ENCODE assay signal across 1 cellular context in genomic region chr1:166489670-166490436, GRCh38.
TF ChIP-seq lines count a peak whose summit lies in the region.

No MANE protein-coding gene starts in this region.

TF ChIP-seq in GM12878, 131 proteins besides CTCF, POLR2A, EP300 and RAD21 (continued from another document):
- TF ChIP-seq ETV6 (conservative IDR thresholded peaks at IDR 0.05 in 1 of 2, IDR thresholded peaks at IDR 0.05 in 1 of 2; ENCODE audit: borderline replicate concordance in 1 of 2, low read depth in 1 of 2) (no peak), DPF2 (IDR thresholded peaks at IDR 0.05) (no peak), CEBPZ (IDR thresholded peaks at IDR 0.05; ENCODE audit: low read depth, low read length) (no peak), CHD2 (IDR thresholded peaks at IDR 0.05; ENCODE audit: borderline replicate concordance, low read depth, low read length) (no peak), MTA2 (IDR thresholded peaks at IDR 0.05; ENCODE audit: low read depth) (no peak), ZNF274 (IDR thresholded peaks at IDR 0.05; ENCODE audit: insufficient read depth, insufficient read length) (no peak), YY1 (IDR thresholded peaks at IDR 0.05; ENCODE audit: low read depth, low read length) (no peak), NRF1 (conservative IDR thresholded peaks at IDR 0.05; ENCODE audit: low read depth, low read length) (no peak), ZNF622 (IDR thresholded peaks at IDR 0.05) (no peak), PML (IDR thresholded peaks at IDR 0.05; ENCODE audit: low read length) (no peak), NBN (IDR thresholded peaks at IDR 0.05) (0 out of 2 replicates have a peak, but pooled peaks have one; percentile 19), WRNIP1 (IDR thresholded peaks at IDR 0.05; ENCODE audit: borderline replicate concordance, low read depth, low read length) (no peak), PAX5 (IDR thresholded peaks at IDR 0.05; ENCODE audit: borderline replicate concordance, low read depth, low read length) (no peak), PBX3 (IDR thresholded peaks at IDR 0.05; ENCODE audit: insufficient replicate concordance, low read depth, low read length) (no peak), SPI1 (IDR thresholded peaks at IDR 0.05; ENCODE audit: borderline replicate concordance, insufficient read depth, low read depth, low read length) (no peak), USF2 (IDR thresholded peaks at IDR 0.05; ENCODE audit: borderline replicate concordance, low read depth, low read length) (no peak), POLR2AphosphoS5 (IDR thresholded peaks at IDR 0.05; ENCODE audit: low read length) (peak; percentile 31; the same call in 1 of the 2 replicates)
- TF ChIP-seq, protein P1, sequence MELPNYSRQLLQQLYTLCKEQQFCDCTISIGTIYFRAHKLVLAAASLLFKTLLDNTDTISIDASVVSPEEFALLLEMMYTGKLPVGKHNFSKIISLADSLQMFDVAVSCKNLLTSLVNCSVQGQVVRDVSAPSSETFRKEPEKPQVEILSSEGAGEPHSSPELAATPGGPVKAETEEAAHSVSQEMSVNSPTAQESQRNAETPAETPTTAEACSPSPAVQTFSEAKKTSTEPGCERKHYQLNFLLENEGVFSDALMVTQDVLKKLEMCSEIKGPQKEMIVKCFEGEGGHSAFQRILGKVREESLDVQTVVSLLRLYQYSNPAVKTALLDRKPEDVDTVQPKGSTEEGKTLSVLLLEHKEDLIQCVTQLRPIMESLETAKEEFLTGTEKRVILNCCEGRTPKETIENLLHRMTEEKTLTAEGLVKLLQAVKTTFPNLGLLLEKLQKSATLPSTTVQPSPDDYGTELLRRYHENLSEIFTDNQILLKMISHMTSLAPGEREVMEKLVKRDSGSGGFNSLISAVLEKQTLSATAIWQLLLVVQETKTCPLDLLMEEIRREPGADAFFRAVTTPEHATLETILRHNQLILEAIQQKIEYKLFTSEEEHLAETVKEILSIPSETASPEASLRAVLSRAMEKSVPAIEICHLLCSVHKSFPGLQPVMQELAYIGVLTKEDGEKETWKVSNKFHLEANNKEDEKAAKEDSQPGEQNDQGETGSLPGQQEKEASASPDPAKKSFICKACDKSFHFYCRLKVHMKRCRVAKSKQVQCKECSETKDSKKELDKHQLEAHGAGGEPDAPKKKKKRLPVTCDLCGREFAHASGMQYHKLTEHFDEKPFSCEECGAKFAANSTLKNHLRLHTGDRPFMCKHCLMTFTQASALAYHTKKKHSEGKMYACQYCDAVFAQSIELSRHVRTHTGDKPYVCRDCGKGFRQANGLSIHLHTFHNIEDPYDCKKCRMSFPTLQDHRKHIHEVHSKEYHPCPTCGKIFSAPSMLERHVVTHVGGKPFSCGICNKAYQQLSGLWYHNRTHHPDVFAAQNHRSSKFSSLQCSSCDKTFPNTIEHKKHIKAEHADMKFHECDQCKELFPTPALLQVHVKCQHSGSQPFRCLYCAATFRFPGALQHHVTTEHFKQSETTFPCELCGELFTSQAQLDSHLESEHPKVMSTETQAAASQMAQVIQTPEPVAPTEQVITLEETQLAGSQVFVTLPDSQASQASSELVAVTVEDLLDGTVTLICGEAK (IDR thresholded peaks at IDR 0.05; ENCODE audit: borderline replicate concordance): no peak; the same call in 1 of the 2 replicates
